Comparison of ENCODE assay signal across 9 cellular contexts in genomic region chr17:72122336-72122667, GRCh38. TPM values are rescaled to one million over a fixed set of nuclear protein-coding genes. Genes with fewer than 3 reads are reported as not detected.
A peak's percentile ranks its signal among the peaks of the same experiment; 100 is the strongest.
DNase-seq lines count a peak whose midpoint lies in the region; ATAC-seq and TF ChIP-seq lines count a peak whose summit lies in the region.
"Had no signal": no experiment of that assay in that cellular context is flagged by ENCODE, and none has a peak within 500 bp of the region (broad histone marks: within the 10 kb centered on the region; RNA-seq: fewer than 3 reads in every experiment).

No MANE protein-coding gene starts in this region.

- H3K9me3 ChIP-seq in SK-N-SH (no peaks in the 10 kb centered on the region), tibial artery (no peaks in the 10 kb centered on the region)

- H3K79me2 ChIP-seq in SK-N-SH (ENCODE audit: insufficient read depth): peaks cover 45% of the 10 kb centered on the region
- no peaks in the 10 kb centered on the region for H3K79me2 ChIP-seq in mesendoderm (ENCODE audit: control insufficient read depth, insufficient read depth, low read length)

- CTCF ChIA-PET in SK-N-SH (lab: Yijun Ruan, JAX): interaction anchor here (1.1 to 7.7 kb wide), 6 partner anchors 11 to 1355 kb away, joined by 3 to 69 read pairs (median 17); no protein-coding TSS in a partner anchor

- H2BK15ac ChIP-seq in mesendoderm (replicated peaks; ENCODE audit: low read depth): no peak overlapping the region

- ATAC-seq in SK-N-SH treated with all-trans-retinoic acid at 6 μM for 48 hours (no peak; the same call in 2 of the 3 replicates), GM19023 (IDR thresholded peaks at IDR 0.05; ENCODE audit: unreplicated experiment) (no peak), HG03442 (IDR thresholded peaks at IDR 0.05; ENCODE audit: unreplicated experiment) (no peak)

- no peak overlapping the region for H2AFZ ChIP-seq in SK-N-SH (ENCODE audit: low read depth)

- H2AK5ac ChIP-seq in mesendoderm (ENCODE audit: low read length): no peak overlapping the region

- TF ChIP-seq EP300 in SK-N-SH (IDR thresholded peaks at IDR 0.05; ENCODE audit: borderline replicate concordance in 1 of 2, low read depth in 1 of 2, low read length in 1 of 2): no peak

- peaks cover 8 to 29% of the 10 kb centered on the region in 2 experiments for H3K36me3 ChIP-seq in SK-N-SH (replicated peaks in 1 of 2; ENCODE audit: control insufficient read depth in 1 of 2, insufficient read depth in 2 of 2, low read length in 1 of 2)
- no peaks in the 10 kb centered on the region for H3K36me3 ChIP-seq in mesendoderm (ENCODE audit: control insufficient read depth, insufficient read depth, low read length)
- peaks cover 0 to 20% (median 0%) of the 10 kb centered on the region in 3 donors for H3K36me3 ChIP-seq in tibial artery

- no peaks in the 10 kb centered on the region for H3K27me3 ChIP-seq in SK-N-SH (ENCODE audit: insufficient read depth)
- peaks cover 15% of the 10 kb centered on the region for H3K27me3 ChIP-seq in mesendoderm (ENCODE audit: insufficient read depth, low read length, poor library complexity)
- peaks cover 0 to 25% of the 10 kb centered on the region in 2 donors for H3K27me3 ChIP-seq in tibial artery

- H3K4me1 ChIP-seq in SK-N-SH (ENCODE audit: control insufficient read depth in 1 of 2, insufficient read depth in 2 of 2, low read depth in 1 of 2, low read length in 1 of 2): peaks cover 28 to 45% of the 10 kb centered on the region in 2 experiments; a peak in 3 of 4 replicates
- H3K4me1 ChIP-seq in mesendoderm (ENCODE audit: control insufficient read depth, low read depth, low read length): peaks cover 4% of the 10 kb centered on the region
- peaks cover 0 to 51% (median 39%) of the 10 kb centered on the region in 4 donors for H3K4me1 ChIP-seq in tibial artery

- TF ChIP-seq CTCF in SK-N-SH (IDR thresholded peaks at IDR 0.05) (no peak), choroid plexus epithelial cell (conservative IDR thresholded peaks at IDR 0.05; ENCODE audit: low read depth, low read length) (no peak), tibial artery (IDR thresholded peaks at IDR 0.05) (no peak)

- DNase-seq in SK-N-SH: no peak
- no peak for DNase-seq in choroid plexus epithelial cell (ENCODE audit: low read depth)
- no peak for DNase-seq in mesendoderm
- no peak for DNase-seq in tibial artery
- no peak for DNase-seq in SKM-1 (lab: John Stamatoyannopoulos, UW; ENCODE audit: unreplicated experiment)
- DNase-seq: NCI-H187 had no signal

- no peak overlapping the region for H4K5ac ChIP-seq in mesendoderm (ENCODE audit: low read length)

- TF ChIP-seq RAD21 in SK-N-SH (IDR thresholded peaks at IDR 0.05; ENCODE audit: low read length): no peak

- no peak overlapping the region for H2BK5ac ChIP-seq in mesendoderm (ENCODE audit: low read length)

- peak overlapping the region; percentile 82 to 99 for H3K4me3 ChIP-seq in SK-N-SH (ENCODE audit: low read depth in 2 of 2, low read length in 1 of 2)
- peak overlapping the region; percentile 75 for H3K4me3 ChIP-seq in choroid plexus epithelial cell (ENCODE audit: low read depth, low read length)
- peak overlapping the region; percentile 30 for H3K4me3 ChIP-seq in mesendoderm (ENCODE audit: low read length)
- peak overlapping the region; percentile 51 to 69 for H3K4me3 ChIP-seq in tibial artery

- H3K4me2 ChIP-seq in SK-N-SH (peak overlapping the region; percentile 89), mesendoderm (ENCODE audit: low read length) (peak overlapping the region; percentile 99)

- peaks cover 24% of the 10 kb centered on the region for H4K20me1 ChIP-seq in SK-N-SH (ENCODE audit: insufficient read depth)

- no peak overlapping the region for H3K4ac ChIP-seq in mesendoderm (ENCODE audit: low read depth, low read length)

- H3K9me2 ChIP-seq in SK-N-SH: no peaks in the 10 kb centered on the region

- POLR2A ChIA-PET in SK-N-SH (lab: Yijun Ruan, JAX): interaction anchor here (2.8 kb wide), 1 partner anchor 417 kb away, joined by 14 read pairs; no protein-coding TSS in a partner anchor

- peak overlapping the region in 1 of 2 experiments; percentile 90; a peak in 2 of 4 replicates for H3K27ac ChIP-seq in SK-N-SH (ENCODE audit: low read depth in 2 of 2, low read length in 1 of 2)
- no peak overlapping the region for H3K27ac ChIP-seq in mesendoderm (ENCODE audit: low read depth, low read length)
- H3K27ac ChIP-seq in tibial artery: peak overlapping the region in 1 of 2 donors; percentile 70

- H3K56ac ChIP-seq in mesendoderm (ENCODE audit: low read length): peak overlapping the region; percentile 77

- no peaks in the 10 kb centered on the region for H3K79me1 ChIP-seq in mesendoderm (ENCODE audit: low read length)

- no peak overlapping the region for H2BK120ac ChIP-seq in mesendoderm (ENCODE audit: low read depth, low read length)

- peaks cover 42% of the 10 kb centered on the region for H3F3A ChIP-seq in SK-N-SH (replicated peaks; ENCODE audit: insufficient read depth)

- intact Hi-C loops in tibial artery (cut with DNase I; ENCODE audit: low total_unique reads): no loop called here

- WGBS in SK-N-SH (ENCODE audit: low lambda C conversion rate): 12% methylated on average over 14 of the region's 14 CpGs
- WGBS in mesendoderm (ENCODE audit: extremely low coverage, insufficient coverage, low lambda C conversion rate): no CpG with 5 or more reads among the region's 14 CpGs

- no peak overlapping the region for H3K23ac ChIP-seq in mesendoderm (ENCODE audit: low read length)

- H3K9ac ChIP-seq in SK-N-SH (peak overlapping the region; percentile 90), mesendoderm (ENCODE audit: low read length) (peak overlapping the region; percentile 69)

- H3K18ac ChIP-seq in mesendoderm (ENCODE audit: low read length): no peak overlapping the region

- no peak overlapping the region for H4K8ac ChIP-seq in mesendoderm (ENCODE audit: low read depth, low read length)

TF ChIP-seq in SK-N-SH, 30 proteins besides CTCF, POLR2A, EP300 and RAD21 (continues in another document):
- TF ChIP-seq JUND (IDR thresholded peaks at IDR 0.05) (no peak), USF2 (IDR thresholded peaks at IDR 0.05; ENCODE audit: borderline replicate concordance, low read depth, low read length) (no peak), MAX (IDR thresholded peaks at IDR 0.05; ENCODE audit: low read depth) (no peak), POLR2AphosphoS5 (IDR thresholded peaks at IDR 0.05; ENCODE audit: low read depth, low read length) (no peak), GATA2 (CRISPR knock-in tag; IDR thresholded peaks at IDR 0.05) (no peak), EZH2phosphoT487 (IDR thresholded peaks at IDR 0.05; ENCODE audit: borderline replicate concordance, low read depth) (no peak), RXRA (IDR thresholded peaks at IDR 0.05; ENCODE audit: borderline replicate concordance, low read depth) (no peak), TEAD4 (IDR thresholded peaks at IDR 0.05; ENCODE audit: borderline replicate concordance, insufficient read depth) (no peak), RFX5 (IDR thresholded peaks at IDR 0.05; ENCODE audit: low read length) (no peak), SIN3A (IDR thresholded peaks at IDR 0.05; ENCODE audit: borderline replicate concordance, low read depth, low read length) (no peak), RCOR1 (IDR thresholded peaks at IDR 0.05; ENCODE audit: low read length) (no peak), CHD2 (IDR thresholded peaks at IDR 0.05; ENCODE audit: low read length, partially characterized antibody) (no peak)

TF ChIP-seq in SK-N-SH treated with all-trans-retinoic acid at 6 μM for 48 hours, 23 proteins besides CTCF, POLR2A, EP300 and RAD21:
- no peak for TF ChIP-seq TSHZ2 (CRISPR knock-in tag; IDR thresholded peaks at IDR 0.05)
- TF ChIP-seq PPARA (CRISPR knock-in tag; IDR thresholded peaks at IDR 0.05; ENCODE audit: borderline replicate concordance): no peak
- TF ChIP-seq TOX (CRISPR knock-in tag; IDR thresholded peaks at IDR 0.05; ENCODE audit: borderline replicate concordance): no peak
- TF ChIP-seq ISL1 (CRISPR knock-in tag; IDR thresholded peaks at IDR 0.05): no peak
TF ChIP-seq in SK-N-SH treated with all-trans-retinoic acid at 6 μM for 48 hours: peak in this region for 0.

RNA-seq across cellular contexts. Expression of gene SOX9, which starts 1.5 kb away (rescaled TPM):
- 20.2 and 35.3 TPM in 2 replicates for polyA plus RNA-seq in SK-N-SH (2012; rRNA removed)
- 22.4 and 23.4 TPM in 2 replicates for polyA plus RNA-seq in SK-N-SH (2012; cell fraction: cytosol; rRNA removed)
- 66.1 and 69.3 TPM in 2 replicates for polyA plus RNA-seq in SK-N-SH (2012; cell fraction: nucleus; rRNA removed)
- polyA plus RNA-seq in mesendoderm (2013, experiment 1 of 2): 2.4 TPM
- polyA plus RNA-seq in mesendoderm (2013, experiment 2 of 2): 2.4 TPM

Comparison
In these comparisons a context has a peak if more than half of its experiments do, and no peak if none do; other contexts are left out.
1. H3K4me3 ChIP-seq: peak in every context shown above with its lines; median percentile 90 in SK-N-SH; 75 in choroid plexus epithelial cell; 60 in tibial artery; 30 in mesendoderm.